ENCODE assay signal across 27 cellular contexts in genomic region chr12:52223411-52224039, GRCh38. TPM values are rescaled to one million over a fixed set of nuclear protein-coding genes. Genes with fewer than 3 reads are reported as not detected.
DNase-seq lines count a peak whose midpoint lies in the region; FAIRE-seq and TF ChIP-seq lines count a peak whose summit lies in the region.
"Had no signal": no experiment of that assay in that cellular context is flagged by ENCODE, and none has a peak within 500 bp of the region (broad histone marks: within the 10 kb centered on the region; RNA-seq: fewer than 3 reads in every experiment).

No MANE protein-coding gene starts in this region.

- dilution Hi-C loops in endothelial cell of umbilical vein (cut with MboI; ENCODE audit: extremely low pct_ligation_motif_present, low sequenced_read_pairs), result no loop called here

- H3K79me2 ChIP-seq in GM23248 (ENCODE audit: insufficient read depth) (no peaks in the 10 kb centered on the region), endothelial cell of umbilical vein (ENCODE audit: control insufficient read depth, insufficient read depth, low read length) (no peaks in the 10 kb centered on the region)
- H3K79me2 ChIP-seq: hepatocyte had no signal

- CTCF ChIA-PET in endothelial cell of umbilical vein (lab: Charles Lee), result interaction anchor here (1.0 to 3.1 kb wide), 5 partner anchors 8 to 67 kb away, joined by 3 to 10 read pairs (median 4); partner anchors contain the start of gene KRT80

- FAIRE-seq in endothelial cell of umbilical vein (lab: Jason Lieb, UNC), result no peak

- H3K36me3 ChIP-seq in GM23248 (ENCODE audit: low read depth), result no peaks in the 10 kb centered on the region
- no peaks in the 10 kb centered on the region for H3K36me3 ChIP-seq in endothelial cell of umbilical vein (ENCODE audit: control insufficient read depth in 2 of 2, extremely low read depth in 1 of 2, insufficient read depth in 2 of 2, low read length in 2 of 2)
- H3K36me3 ChIP-seq in skeletal muscle satellite cell (ENCODE audit: insufficient read depth, low read length), result no peaks in the 10 kb centered on the region
- H3K36me3 ChIP-seq: neural progenitor cell, thyroid gland had no signal

- H3K4me2 ChIP-seq in GM23248 (ENCODE audit: unreplicated experiment), result peak overlapping the region; percentile 4
- H3K4me2 ChIP-seq in endothelial cell of umbilical vein (ENCODE audit: insufficient read depth, low read length), result no peak overlapping the region
- H3K4me2 ChIP-seq in skeletal muscle satellite cell (ENCODE audit: low read length), result peak overlapping the region; percentile 34
- H3K4me2 ChIP-seq: GM23338, hepatocyte, neural progenitor cell, smooth muscle cell had no signal

- no peaks in the 10 kb centered on the region for H3K9me1 ChIP-seq in endothelial cell of umbilical vein (replicated peaks; ENCODE audit: control insufficient read depth, extremely low read depth, insufficient read depth, low read length)

- no peak for TF ChIP-seq POLR2A in endothelial cell of umbilical vein (IDR thresholded peaks at IDR 0.05; ENCODE audit: low read depth, low read length)

- H3K4me1 ChIP-seq in GM23248 (ENCODE audit: insufficient read depth), result peaks cover 16% of the 10 kb centered on the region
- H3K4me1 ChIP-seq in endothelial cell of umbilical vein (ENCODE audit: control insufficient read depth, extremely low read depth, insufficient read depth, low read length), result peaks cover 3% of the 10 kb centered on the region
- peaks cover 33% of the 10 kb centered on the region for H3K4me1 ChIP-seq in skeletal muscle satellite cell (ENCODE audit: control insufficient read depth, insufficient read depth, low read length)
- H3K4me1 ChIP-seq: neural progenitor cell had no signal

- in situ Hi-C loops in GM23248 (cut with MboI), result no loop called here

- POLR2A ChIA-PET in endothelial cell of umbilical vein (lab: Charles Lee), result no interaction called here

- H2AFZ ChIP-seq in GM23248, result peak overlapping the region; percentile 46
- H2AFZ ChIP-seq in endothelial cell of umbilical vein (ENCODE audit: low read depth, low read length), result no peak overlapping the region
- H2AFZ ChIP-seq: GM23338, hepatocyte, neural progenitor cell had no signal

- H4K20me1 ChIP-seq in GM23248 (ENCODE audit: insufficient read depth), result no peaks in the 10 kb centered on the region
- H4K20me1 ChIP-seq in endothelial cell of umbilical vein (replicated peaks; ENCODE audit: control insufficient read depth, extremely low read depth, insufficient read depth, low read length), result no peaks in the 10 kb centered on the region

- H3K9me2 ChIP-seq in GM23248 (ENCODE audit: insufficient read depth), result no peaks in the 10 kb centered on the region

- no peak for TF ChIP-seq CTCF in endothelial cell of umbilical vein (IDR thresholded peaks at IDR 0.05; ENCODE audit: extremely low read depth in 1 of 2, insufficient read depth in 1 of 2, low read depth in 1 of 2, low read length in 2 of 2)

- H3K27ac ChIP-seq in GM23248, result peak overlapping the region; percentile 72
- H3K27ac ChIP-seq in endothelial cell of umbilical vein (ENCODE audit: insufficient read depth, low read depth, low read length), result no peak overlapping the region
- H3K27ac ChIP-seq: neural progenitor cell had no signal

- peaks cover 31% of the 10 kb centered on the region for H3F3A ChIP-seq in GM23248 (ENCODE audit: insufficient read depth)

- no TSS peak for BruUV-seq in endothelial cell of umbilical vein (replicated peaks; lab: Mats Ljungman, UMichigan)

- H3K4me3 ChIP-seq in GM23248 (no peak overlapping the region), endothelial cell of umbilical vein (replicated peaks in 1 of 3; ENCODE audit: insufficient read depth in 1 of 3, low read depth in 1 of 3, low read length in 3 of 3) (no peak overlapping the region), skeletal muscle satellite cell (ENCODE audit: low read length) (no peak overlapping the region)
- H3K4me3 ChIP-seq: GM23338, hepatocyte, neural progenitor cell, smooth muscle cell, thyroid gland had no signal

- H3K27me3 ChIP-seq in GM23248 (replicated peaks; ENCODE audit: insufficient read depth), result no peaks in the 10 kb centered on the region
- no peaks in the 10 kb centered on the region for H3K27me3 ChIP-seq in endothelial cell of umbilical vein (ENCODE audit: control insufficient read depth in 2 of 2, insufficient read depth in 2 of 2, low read length in 2 of 2)
- no peaks in the 10 kb centered on the region for H3K27me3 ChIP-seq in skeletal muscle satellite cell (ENCODE audit: control insufficient read depth, insufficient read depth, low read length)
- H3K27me3 ChIP-seq: hepatocyte, thyroid gland had no signal

- H3K9me3 ChIP-seq in GM23248 (ENCODE audit: low read depth) (no peaks in the 10 kb centered on the region), endothelial cell of umbilical vein (replicated peaks; ENCODE audit: control insufficient read depth, insufficient read depth, low read length) (no peaks in the 10 kb centered on the region), skeletal muscle satellite cell (replicated peaks; ENCODE audit: low read length) (peaks cover 5% of the 10 kb centered on the region)
- H3K9me3 ChIP-seq: thyroid gland had no signal

- 40 to 45% methylated on average over 5 of the region's 5 CpGs for WGBS in GM23248 (ENCODE audit: low coverage in 1 of 2, low lambda C conversion rate in 2 of 2, missing lambda C conversion rate in 2 of 2), 2 experiments

- H3K9ac ChIP-seq in GM23248, result peak overlapping the region; percentile 26; the same call in 1 of the 2 replicates
- H3K9ac ChIP-seq in endothelial cell of umbilical vein (replicated peaks; ENCODE audit: extremely low read depth, insufficient read depth, low read length), result no peak overlapping the region
- H3K9ac ChIP-seq in skeletal muscle satellite cell (ENCODE audit: low read depth, low read length), result peak overlapping the region; percentile 38
- H3K9ac ChIP-seq: neural progenitor cell had no signal

- intact Hi-C loops in endothelial cell of umbilical vein (cut with micrococcal nuclease), result no loop called here

- DNase-seq in GM23248 (peak; percentile 75), RKO (ENCODE audit: low spot score) (peak; percentile 27), endothelial cell of umbilical vein (ENCODE audit: low read depth, low spot score) (no peak), HUDEP-2 (lab: John Stamatoyannopoulos, UW; ENCODE audit: unreplicated experiment in 76 of 76) (no peak), NCI-H1694 treated with DMSO at 0.1 percent for 48 hours (lab: John Stamatoyannopoulos, UW) (no peak), LoVo (ENCODE audit: low spot score) (no peak)
- DNase-seq: activated CD4-positive, alpha-beta T cell treated with anti-CD3 and anti-CD28 coated beads for 4 hours; activated naive CD4-positive, alpha-beta T cell; activated T-cell treated with anti-CD3 and anti-CD28 coated beads, Interleukin-2, amount 50 U/mL, for 4 hours; dermis blood vessel endothelial cell; DMS79; NCI-H1436 treated with DMSO at 0.1 percent for 48 hours; NCI-H2171; NCI-H524 treated with DMSO at 0.1 percent for 48 hours; SHP77; stimulated activated CD4-positive, alpha-beta T cell treated with anti-CD3 and anti-CD28 coated beads, Interleukin-2, amount 100 ng/mL, for 48 hours; stimulated activated naive CD4-positive, alpha-beta T cell had no signal

TF ChIP-seq in endothelial cell of umbilical vein, 7 proteins besides CTCF, POLR2A, EP300 and RAD21 (continues in another document):
- TF ChIP-seq JUN (IDR thresholded peaks at IDR 0.05; ENCODE audit: borderline replicate concordance, insufficient read depth, insufficient read length, low read depth) (peak; percentile 11), GATA2 (IDR thresholded peaks at IDR 0.05; ENCODE audit: insufficient read depth, insufficient read length, low read depth, low read length) (no peak)

RNA-seq across cellular contexts. Expression of gene KRT7, which starts 9.5 kb away (rescaled TPM):
- 5.7 and 11.0 TPM in 2 replicates for total RNA-seq in GM23248 (2014; rRNA removed; shearing (Covaris generic))
- polyA plus RNA-seq in GM23248 (2016; fragmentation: Nextera tagmentation; extraction: Ambion mirVana) (14.4 and 17.4 TPM in 2 replicates), endothelial cell of umbilical vein (120 and 131 TPM in 2 replicates)
- total RNA-seq in endothelial cell of umbilical vein, result 293 and 420 TPM in 2 replicates
- polyA plus RNA-seq in endothelial cell of umbilical vein (2011; cell fraction: cytosol; rRNA removed), result 170 and 179 TPM in 2 replicates
- polyA plus RNA-seq in endothelial cell of umbilical vein (2011; cell fraction: nucleus; rRNA removed), result 202 and 253 TPM in 2 replicates
- 398 and 588 TPM in 2 replicates for polyA plus RNA-seq in endothelial cell of umbilical vein (2012)
- 110 and 113 TPM in 2 replicates for polyA minus RNA-seq in endothelial cell of umbilical vein
- polyA minus RNA-seq in endothelial cell of umbilical vein (2011; cell fraction: cytosol; rRNA and poly(A)+ RNA removed), result 331 TPM
- 34.1 and 37.4 TPM in 2 replicates for polyA minus RNA-seq in endothelial cell of umbilical vein (2011; cell fraction: nucleus; rRNA and poly(A)+ RNA removed)
- total RNA-seq in skeletal muscle satellite cell (2012; rRNA removed), result 2.3 and 12.5 TPM in 2 replicates
- polyA plus RNA-seq: IgD-negative memory B cell had no signal

RNA-seq across cellular contexts. Expression of gene KRT80, which starts 31.7 kb away (rescaled TPM):
- 0.38 and 0.65 TPM in 2 replicates for total RNA-seq in GM23248 (2014; rRNA removed; shearing (Covaris generic))
- polyA plus RNA-seq in GM23248 (2016; fragmentation: Nextera tagmentation; extraction: Ambion mirVana), result 1.3 TPM in 2 replicates
- total RNA-seq in endothelial cell of umbilical vein, result 21.7 and 23.7 TPM in 2 replicates
- polyA plus RNA-seq in endothelial cell of umbilical vein, result 12.3 and 13.6 TPM in 2 replicates
- 14.2 and 14.7 TPM in 2 replicates for polyA plus RNA-seq in endothelial cell of umbilical vein (2011; cell fraction: cytosol; rRNA removed)
- 21.6 and 24.7 TPM in 2 replicates for polyA plus RNA-seq in endothelial cell of umbilical vein (2011; cell fraction: nucleus; rRNA removed)
- polyA plus RNA-seq in endothelial cell of umbilical vein (2012), result 6.5 and 10.4 TPM in 2 replicates
- 11.6 and 14.8 TPM in 2 replicates for polyA minus RNA-seq in endothelial cell of umbilical vein
- polyA minus RNA-seq in endothelial cell of umbilical vein (2011; cell fraction: cytosol; rRNA and poly(A)+ RNA removed), result 68.4 TPM
- 5.7 and 6.3 TPM in 2 replicates for polyA minus RNA-seq in endothelial cell of umbilical vein (2011; cell fraction: nucleus; rRNA and poly(A)+ RNA removed)
- under 0.01 and 1.5 TPM in 2 replicates for total RNA-seq in skeletal muscle satellite cell (2012; rRNA removed)
- total RNA-seq: activated CD8-positive, alpha-beta memory T cell treated with anti-CD3 and anti-CD28 coated beads for 36 hours; GM23338 had no signal
- polyA plus RNA-seq: GM23338, IgD-negative memory B cell had no signal

RNA-seq across cellular contexts. Expression of gene KRT86, which starts 50.9 kb away (rescaled TPM):
- 0.11 TPM in 1 of 2 replicates, not detected in the other for total RNA-seq in GM23248 (2014; rRNA removed; shearing (Covaris generic))
- 0.16 and 0.27 TPM in 2 replicates for polyA plus RNA-seq in GM23248 (2016; fragmentation: Nextera tagmentation; extraction: Ambion mirVana)
- total RNA-seq in endothelial cell of umbilical vein, result not detected in 2 replicates
- polyA plus RNA-seq in endothelial cell of umbilical vein, result not detected in 2 replicates
- not detected in 2 replicates for polyA plus RNA-seq in endothelial cell of umbilical vein (2011; cell fraction: cytosol; rRNA removed)
- polyA plus RNA-seq in endothelial cell of umbilical vein (2011; cell fraction: nucleus; rRNA removed), result 0.06 TPM in 1 of 2 replicates, not detected in the other
- not detected in 2 replicates for polyA plus RNA-seq in endothelial cell of umbilical vein (2012)
- polyA minus RNA-seq in endothelial cell of umbilical vein, result not detected in 2 replicates
- polyA minus RNA-seq in endothelial cell of umbilical vein (2011; cell fraction: cytosol; rRNA and poly(A)+ RNA removed), result 1.2 TPM
- not detected in 2 replicates for polyA minus RNA-seq in endothelial cell of umbilical vein (2011; cell fraction: nucleus; rRNA and poly(A)+ RNA removed)
- 0.22 TPM in 1 of 2 replicates, not detected in the other for total RNA-seq in skeletal muscle satellite cell (2012; rRNA removed)
- total RNA-seq: activated CD8-positive, alpha-beta memory T cell treated with anti-CD3 and anti-CD28 coated beads for 36 hours; activated T-cell treated with anti-CD3 and anti-CD28 coated beads, Interleukin-2, amount 50 U/mL, for 4 hours; cardiac septum; dermis blood vessel endothelial cell; GM23338; hepatocyte; smooth muscle cell had no signal
- polyA plus RNA-seq: IgD-negative memory B cell, liver, smooth muscle cell had no signal

Comparison
In these comparisons a context has a peak if more than half of its experiments do, and no peak if none do; other contexts are left out.
1. DNase-seq: peak in GM23248 (single experiment) and RKO (single experiment); none in endothelial cell of umbilical vein (single experiment), HUDEP-2 (0 of 76), NCI-H1694 treated with DMSO at 0.1 percent for 48 hours (single experiment) and LoVo (single experiment).
2. RNA of gene KRT7, which starts 9.5 kb away (total RNA-seq): 293 to 420 TPM in endothelial cell of umbilical vein; 5.7 to 11.0 TPM in GM23248; every median in the first group is over 10 times any median in the second.
3. RNA of gene KRT80, which starts 31.7 kb away (total RNA-seq): 21.7 to 23.7 TPM in endothelial cell of umbilical vein; 0.38 to 0.65 TPM in GM23248; every median in the first group is over 10 times any median in the second.